In genomic region chr11:44530413-44531115, GRCh38 we compare ENCODE assay signal across 10 cellular contexts. TPM values are rescaled to one million over a fixed set of nuclear protein-coding genes. Genes with fewer than 3 reads are reported as not detected.
DNase-seq lines count a peak whose midpoint lies in the region; ATAC-seq and TF ChIP-seq lines count a peak whose summit lies in the region.
"Had no signal": no experiment of that assay in that cellular context is flagged by ENCODE, and none has a peak within 500 bp of the region (broad histone marks: within the 10 kb centered on the region; RNA-seq: fewer than 3 reads in every experiment).

No MANE protein-coding gene starts in this region.

- H2AK5ac ChIP-seq in IMR-90 (ENCODE audit: low read depth, low read length) = no peak overlapping the region

- no peak overlapping the region for H2BK15ac ChIP-seq in IMR-90 (ENCODE audit: low read depth, low read length)

- no peak overlapping the region for H3K9ac ChIP-seq in IMR-90 (ENCODE audit: low read depth, low read length)

- H3K9me1 ChIP-seq in IMR-90 (ENCODE audit: insufficient read depth, low read length) = 0 out of 2 replicates have a peak, but pooled peaks cover 3% of the 10 kb centered on the region

- no peaks in the 10 kb centered on the region for H3K36me3 ChIP-seq in IMR-90 (ENCODE audit: control insufficient read depth, insufficient read depth, low read length)
- no peaks in the 10 kb centered on the region for H3K36me3 ChIP-seq in thyroid gland

- H3K27ac ChIP-seq in IMR-90 (ENCODE audit: insufficient read depth, low read length) (no peak overlapping the region), thyroid gland (no peak overlapping the region)

- in situ Hi-C loops in IMR-90 (cut with MboI; ENCODE audit: low sequenced_read_pairs) = loop anchor here (10.0 kb wide), 1 partner anchor 246 kb away; no protein-coding TSS in a partner anchor

- CTCF ChIA-PET in IMR-90 (lab: Yijun Ruan, JAX) = no interaction called here
- CTCF ChIA-PET in activated CD8-positive, alpha-beta T cell treated with anti-CD3 and anti-CD28 coated beads, Interleukin-2, amount 10 ng/mL, durations not matched to agents 7 days and 5 days (lab: Charles Lee) = interaction anchor here (1.0 to 1.2 kb wide), 2 partner anchors 8 to 421 kb away, joined by 3 read pairs; no protein-coding TSS in a partner anchor

- H2BK120ac ChIP-seq in IMR-90 (ENCODE audit: low read depth, low read length) = no peak overlapping the region

- H4K20me1 ChIP-seq in IMR-90 (ENCODE audit: insufficient read depth, low read length) = no peaks in the 10 kb centered on the region

- intact Hi-C loops in IMR-90 (cut with micrococcal nuclease) (no loop called here), thyroid gland (cut with DNase I) (loop anchor here (10.0 kb wide), 1 partner anchor 426 kb away; no protein-coding TSS in a partner anchor)

- DNase-seq in CD1c-positive myeloid dendritic cell (ENCODE audit: extremely low spot score) = peak; percentile 91
- DNase-seq in IMR-90 = peak; percentile 19
- peak; percentile 78 for DNase-seq in activated CD8-positive, alpha-beta T cell treated with anti-CD3 and anti-CD28 coated beads, Interleukin-2, amount 10 ng/mL, durations not matched to agents 7 days and 5 days
- peak; percentile 38 for DNase-seq in inferior parietal cortex (ENCODE audit: extremely low spot score)
- DNase-seq in NCI-H1048 (lab: John Stamatoyannopoulos, UW) = no peak
- no peak for DNase-seq in thyroid gland
- DNase-seq in progenitor cell of endocrine pancreas (ENCODE audit: low spot score, unreplicated experiment) = no peak
- DNase-seq: activated B cell treated with CpG ODN at 0.5 μM for 24 hours had no signal

- H3K36me3 Mint-ChIP-seq in activated CD8-positive, alpha-beta T cell treated with anti-CD3 and anti-CD28 coated beads, Interleukin-2, amount 10 ng/mL, durations not matched to agents 7 days and 5 days (ENCODE audit: low read depth) = no peaks in the 10 kb centered on the region
- H3K36me3 Mint-ChIP-seq in progenitor cell of endocrine pancreas (ENCODE audit: insufficient read depth) = no peaks in the 10 kb centered on the region
- H3K36me3 Mint-ChIP-seq: mesothelial cell of epicardium had no signal

- TF ChIP-seq POLR2A in IMR-90 (IDR thresholded peaks at IDR 0.05; ENCODE audit: low read depth, low read length) (no peak), thyroid gland (IDR thresholded peaks at IDR 0.05) (no peak)

- peak overlapping the region; percentile 58 for H3K4me3 Mint-ChIP-seq in activated CD8-positive, alpha-beta T cell treated with anti-CD3 and anti-CD28 coated beads, Interleukin-2, amount 10 ng/mL, durations not matched to agents 7 days and 5 days
- H3K4me3 Mint-ChIP-seq in progenitor cell of endocrine pancreas (ENCODE audit: low read depth) = no peak overlapping the region
- H3K4me3 Mint-ChIP-seq: activated B cell treated with CpG ODN at 0.5 μM for 24 hours, mesothelial cell of epicardium had no signal

- no peaks in the 10 kb centered on the region for H3K9me3 ChIP-seq in IMR-90 (ENCODE audit: control insufficient read depth, insufficient read depth, low read length)
- H3K9me3 ChIP-seq in thyroid gland = no peaks in the 10 kb centered on the region

- H3K56ac ChIP-seq in IMR-90 (ENCODE audit: extremely low read depth, insufficient read depth, low read length) = no peak overlapping the region

- no TSS peak for BruUV-seq in IMR-90 (replicated peaks; lab: Mats Ljungman, UMichigan)

- H3K23ac ChIP-seq in IMR-90 (ENCODE audit: low read depth, low read length) = no peak overlapping the region

- H4K8ac ChIP-seq in IMR-90 (ENCODE audit: low read depth in 2 of 2, low read length in 2 of 2) = no peak overlapping the region

- 40% methylated on average over 2 of the region's 9 CpGs; no CpG with 5 or more reads in 1 of the 2 experiments for WGBS in IMR-90 (ENCODE audit: extremely low coverage in 2 of 2, insufficient read length in 1 of 2), 2 experiments
- 57 to 62% methylated on average over 6 to 9 of the region's 9 CpGs for WGBS in thyroid gland, 2 donors

- ATAC-seq in IMR-90 (ENCODE audit: low read depth) = peak; percentile 56
- ATAC-seq in activated CD8-positive, alpha-beta T cell treated with anti-CD3 and anti-CD28 coated beads, Interleukin-2, amount 10 ng/mL, durations not matched to agents 7 days and 5 days = peak; percentile 97
- no peak for ATAC-seq in GM21723 (IDR thresholded peaks at IDR 0.05; ENCODE audit: unreplicated experiment)

- no peak overlapping the region for H2BK5ac ChIP-seq in IMR-90 (ENCODE audit: low read depth, low read length, poor library complexity, severe bottlenecking)

- H3K4me1 Mint-ChIP-seq in activated CD8-positive, alpha-beta T cell treated with anti-CD3 and anti-CD28 coated beads, Interleukin-2, amount 10 ng/mL, durations not matched to agents 7 days and 5 days (ENCODE audit: low read depth) = peaks cover 27% of the 10 kb centered on the region
- no peaks in the 10 kb centered on the region for H3K4me1 Mint-ChIP-seq in progenitor cell of endocrine pancreas (ENCODE audit: low read depth)

- H3K14ac ChIP-seq in IMR-90 (replicated peaks; ENCODE audit: low read depth, low read length) = no peak overlapping the region

- peaks cover 8% of the 10 kb centered on the region for H3K27me3 Mint-ChIP-seq in activated CD8-positive, alpha-beta T cell treated with anti-CD3 and anti-CD28 coated beads, Interleukin-2, amount 10 ng/mL, durations not matched to agents 7 days and 5 days (ENCODE audit: low read depth)
- peaks cover 32% of the 10 kb centered on the region for H3K27me3 Mint-ChIP-seq in progenitor cell of endocrine pancreas

- TF ChIP-seq CTCF in IMR-90 (conservative IDR thresholded peaks at IDR 0.05; ENCODE audit: low read depth, low read length) (no peak), thyroid gland (IDR thresholded peaks at IDR 0.05) (no peak), progenitor cell of endocrine pancreas (IDR thresholded peaks at IDR 0.05; ENCODE audit: unreplicated experiment) (no peak)

- H3K4me1 ChIP-seq in IMR-90 (ENCODE audit: control insufficient read depth, insufficient read depth, low read length) (no peaks in the 10 kb centered on the region), thyroid gland (no peaks in the 10 kb centered on the region)

- dilution Hi-C loops in IMR-90 (cut with HindIII; ENCODE audit: low sequenced_read_pairs, unreplicated experiment) = no loop called here

- no peak overlapping the region for H3K4me3 ChIP-seq in IMR-90 (ENCODE audit: insufficient read depth, low read depth, low read length)
- H3K4me3 ChIP-seq in thyroid gland (replicated peaks in 1 of 3) = no peak overlapping the region

- H3K18ac ChIP-seq in IMR-90 (ENCODE audit: low read depth, low read length) = no peak overlapping the region; the same call in 1 of the 2 replicates

- no peak overlapping the region for H2AFZ ChIP-seq in IMR-90 (replicated peaks; ENCODE audit: low read length, poor library complexity)

- no peak for TF ChIP-seq RAD21 in IMR-90 (IDR thresholded peaks at IDR 0.05; ENCODE audit: low read length)

- H3K27me3 ChIP-seq in IMR-90 (ENCODE audit: control insufficient read depth, insufficient read depth, low read length) (peaks cover 22% of the 10 kb centered on the region), thyroid gland (no peaks in the 10 kb centered on the region)

- no peaks in the 10 kb centered on the region for H3K79me1 ChIP-seq in IMR-90 (ENCODE audit: low read depth in 1 of 2, low read length in 2 of 2)

- no peak overlapping the region for H4K5ac ChIP-seq in IMR-90 (ENCODE audit: low read depth, low read length)

- H3K4ac ChIP-seq in IMR-90 (ENCODE audit: low read depth, low read length) = no peak overlapping the region

- no peak overlapping the region for H2AK9ac ChIP-seq in IMR-90 (replicated peaks; ENCODE audit: low read depth, low read length, poor library complexity)

- POLR2A ChIA-PET in IMR-90 (lab: Charles Lee; ENCODE audit: unreplicated experiment) = no interaction called here
- POLR2A ChIA-PET in activated CD8-positive, alpha-beta T cell treated with anti-CD3 and anti-CD28 coated beads, Interleukin-2, amount 10 ng/mL, durations not matched to agents 7 days and 5 days (lab: Charles Lee) = no interaction called here

- no peak overlapping the region for H3K4me2 ChIP-seq in IMR-90 (ENCODE audit: low read depth, low read length)

- H3K9me3 Mint-ChIP-seq in activated CD8-positive, alpha-beta T cell treated with anti-CD3 and anti-CD28 coated beads, Interleukin-2, amount 10 ng/mL, durations not matched to agents 7 days and 5 days (ENCODE audit: insufficient read depth) = no peaks in the 10 kb centered on the region
- H3K9me3 Mint-ChIP-seq in progenitor cell of endocrine pancreas (ENCODE audit: low read depth) = no peaks in the 10 kb centered on the region
- H3K9me3 Mint-ChIP-seq: activated B cell treated with CpG ODN at 0.5 μM for 24 hours had no signal

- no peak overlapping the region for H4K91ac ChIP-seq in IMR-90 (ENCODE audit: insufficient read depth, low read depth, low read length)

- H2BK20ac ChIP-seq in IMR-90 (ENCODE audit: low read depth, low read length) = no peak overlapping the region

- H3K27ac Mint-ChIP-seq in activated CD8-positive, alpha-beta T cell treated with anti-CD3 and anti-CD28 coated beads, Interleukin-2, amount 10 ng/mL, durations not matched to agents 7 days and 5 days = peak overlapping the region; percentile 89
- no peak overlapping the region for H3K27ac Mint-ChIP-seq in progenitor cell of endocrine pancreas
- H3K27ac Mint-ChIP-seq: activated B cell treated with CpG ODN at 0.5 μM for 24 hours, mesothelial cell of epicardium had no signal

TF ChIP-seq in IMR-90, 13 proteins besides CTCF, POLR2A, EP300 and RAD21:
- TF ChIP-seq CHD1 (IDR thresholded peaks at IDR 0.05; ENCODE audit: low read depth, low read length) = no peak
- TF ChIP-seq MAFK (IDR thresholded peaks at IDR 0.05; ENCODE audit: low read depth, low read length) = no peak
- no peak for TF ChIP-seq SMC3 (IDR thresholded peaks at IDR 0.05; ENCODE audit: low read depth, low read length)
- no peak for TF ChIP-seq FOS (IDR thresholded peaks at IDR 0.05; ENCODE audit: low read depth, low read length)

RNA-seq across cellular contexts. Expression of gene CD82, which starts 34.9 kb away (rescaled TPM):
- total RNA-seq in IMR-90 (2012; rRNA removed) = 18.9 and 32.8 TPM in 2 replicates
- 46.1 and 49.4 TPM in 2 replicates for polyA plus RNA-seq in IMR-90 (2012; rRNA removed)
- 45.9 and 112 TPM in 2 replicates for polyA plus RNA-seq in IMR-90 (2012; cell fraction: cytosol; rRNA removed)
- 14.7 and 27.3 TPM in 2 replicates for polyA plus RNA-seq in IMR-90 (2012; cell fraction: nucleus; rRNA removed; ENCODE audit: low replicate concordance)
- total RNA-seq in activated CD8-positive, alpha-beta T cell treated with anti-CD3 and anti-CD28 coated beads, Interleukin-2, amount 10 ng/mL, durations not matched to agents 7 days and 5 days = 10 to 100 TPM; 68.2 to 72.9 TPM
- 10 to 100 TPM; 11.8 to 24.0 (median 18.7) TPM for total RNA-seq in thyroid gland
- 9.3 and 9.4 TPM in 2 replicates for total RNA-seq in progenitor cell of endocrine pancreas

Comparison
In these comparisons a context has a peak if more than half of its experiments do, and no peak if none do; other contexts are left out.
1. DNase-seq: peak in CD1c-positive myeloid dendritic cell (single experiment), IMR-90 (single experiment), activated CD8-positive, alpha-beta T cell treated with anti-CD3 and anti-CD28 coated beads, Interleukin-2, amount 10 ng/mL, durations not matched to agents 7 days and 5 days (single experiment) and inferior parietal cortex (single experiment); none in NCI-H1048 (single experiment), thyroid gland (0 of 2) and progenitor cell of endocrine pancreas (single experiment).